8 cellular contexts compared by ENCODE assay signal in genomic region chr11:12007769-12008737, GRCh38. TPM values are rescaled to one million over a fixed set of nuclear protein-coding genes. Genes with fewer than 3 reads are reported as not detected.
DNase-seq lines count a peak whose midpoint lies in the region; ATAC-seq lines count a peak whose summit lies in the region.

Gene DKK3 (minus strand): TSS chr11:12008626. CDS start chr11:12008582, 44 bp downstream.

- ATAC-seq in GM21390 (IDR thresholded peaks at IDR 0.05; ENCODE audit: unreplicated experiment) (no peak), GM18517 (IDR thresholded peaks at IDR 0.05; ENCODE audit: unreplicated experiment) (no peak), GM21515 (IDR thresholded peaks at IDR 0.05; ENCODE audit: unreplicated experiment) (no peak)

- DNase-seq in activated naive CD4-positive, alpha-beta T cell treated with Interleukin-2 at 50 U/mL for 16 hours, result no peak
- DNase-seq in caudate nucleus (lab: John Stamatoyannopoulos, UW) (peak in 35 of 61 donors; percentile 15 to 79 (median 52)), immature natural killer cell (no peak)

- no peaks in the 10 kb centered on the region for H3K36me3 Mint-ChIP-seq in activated naive CD4-positive, alpha-beta T cell treated with anti-CD3 and anti-CD28 coated beads, Interleukin-2, amount 50 U/mL, for 24 hours
- no peaks in the 10 kb centered on the region for H3K36me3 Mint-ChIP-seq in immature natural killer cell

- peak within 1 kb of the TSS; percentile 92 for H3K27ac ChIP-seq in caudate nucleus (ENCODE audit: low read depth, low read length)

- H3K9me3 ChIP-seq in skeletal muscle satellite cell (replicated peaks; ENCODE audit: low read length), result no peaks in the 10 kb centered on the region

- peak within 1 kb of the TSS; percentile 74 for H3K9ac ChIP-seq in skeletal muscle satellite cell (ENCODE audit: low read depth, low read length)

- peaks cover 64% of the 10 kb centered on the region for H3K27me3 Mint-ChIP-seq in activated naive CD4-positive, alpha-beta T cell treated with anti-CD3 and anti-CD28 coated beads, Interleukin-2, amount 50 U/mL, for 24 hours
- peaks cover 18 to 29% (median 21%) of the 10 kb centered on the region in 3 donors for H3K27me3 Mint-ChIP-seq in immature natural killer cell (ENCODE audit: low read depth in 3 of 3)

- peak within 1 kb of the TSS; percentile 24 for H3K27ac Mint-ChIP-seq in activated naive CD4-positive, alpha-beta T cell treated with anti-CD3 and anti-CD28 coated beads, Interleukin-2, amount 50 U/mL, for 24 hours
- H3K27ac Mint-ChIP-seq in immature natural killer cell, result no peak within 1 kb of the TSS

- H3K27me3 ChIP-seq in skeletal muscle satellite cell (ENCODE audit: control insufficient read depth, insufficient read depth, low read length), result peaks cover 8% of the 10 kb centered on the region

- H3K9me3 Mint-ChIP-seq in activated naive CD4-positive, alpha-beta T cell treated with anti-CD3 and anti-CD28 coated beads, Interleukin-2, amount 50 U/mL, for 24 hours, result no peaks in the 10 kb centered on the region
- peaks cover 0 to 2% (median 0%) of the 10 kb centered on the region in 6 donors for H3K9me3 Mint-ChIP-seq in immature natural killer cell

- H3K4me2 ChIP-seq in skeletal muscle satellite cell (ENCODE audit: low read length), result peak within 1 kb of the TSS; percentile 97

- no peaks in the 10 kb centered on the region for H3K36me3 ChIP-seq in skeletal muscle satellite cell (ENCODE audit: insufficient read depth, low read length)

- peak within 1 kb of the TSS; percentile 79 for H3K4me3 Mint-ChIP-seq in activated naive CD4-positive, alpha-beta T cell treated with anti-CD3 and anti-CD28 coated beads, Interleukin-2, amount 50 U/mL, for 24 hours
- peak within 1 kb of the TSS; percentile 58 to 71 (median 68) for H3K4me3 Mint-ChIP-seq in immature natural killer cell

- peak within 1 kb of the TSS; percentile 77 for H3K4me3 ChIP-seq in skeletal muscle satellite cell (ENCODE audit: low read length)

- H3K4me1 ChIP-seq in skeletal muscle satellite cell (ENCODE audit: control insufficient read depth, insufficient read depth, low read length), result peaks cover 18% of the 10 kb centered on the region

- H3K4me1 Mint-ChIP-seq in activated naive CD4-positive, alpha-beta T cell treated with anti-CD3 and anti-CD28 coated beads, Interleukin-2, amount 50 U/mL, for 24 hours, result peaks cover 13% of the 10 kb centered on the region
- H3K4me1 Mint-ChIP-seq in immature natural killer cell, result peaks cover 10 to 13% of the 10 kb centered on the region in 2 donors

RNA-seq across cellular contexts. Expression of gene DKK3, which starts in this region (rescaled TPM):
- under 1 TPM in 2 of 3 donors, not detected in 1; 0.31 to 0.76 TPM for polyA plus RNA-seq in immature natural killer cell
- 11.8 and 17.0 TPM in 2 replicates for total RNA-seq in skeletal muscle satellite cell (2012; rRNA removed)

Comparison
In these comparisons a context has a peak if more than half of its experiments do, and no peak if none do; other contexts are left out.
1. DNase-seq: peak in caudate nucleus (35 of 61); none in activated naive CD4-positive, alpha-beta T cell treated with Interleukin-2 at 50 U/mL for 16 hours (single experiment) and immature natural killer cell (0 of 3).